8 cellular contexts compared by ENCODE assay signal in the genomic region with DNA sequence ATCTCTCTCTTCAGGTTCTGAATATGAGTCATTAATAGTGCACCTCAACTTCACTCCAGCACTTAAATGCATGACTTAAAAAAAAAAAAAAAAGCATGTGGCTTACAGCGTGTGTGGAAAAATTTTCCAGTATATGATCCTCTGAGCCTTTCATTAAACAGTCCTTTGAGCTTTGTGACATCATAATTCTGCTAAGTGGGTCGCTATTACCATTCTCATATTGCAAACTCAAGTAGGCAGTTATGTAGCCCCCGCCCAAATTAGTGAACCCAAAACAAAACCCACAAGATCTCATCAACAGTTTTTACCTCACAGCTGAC. TPM values are rescaled to one million over a fixed set of nuclear protein-coding genes. Genes with fewer than 3 reads are reported as not detected.
DNase-seq lines count a peak whose midpoint lies in the region; ATAC-seq and TF ChIP-seq lines count a peak whose summit lies in the region.

No MANE protein-coding gene starts in this region.

- H3K36me3 ChIP-seq in PC-9 (ENCODE audit: low read depth) (peaks cover 40% of the 10 kb centered on the region), esophagus (ENCODE audit: control insufficient read depth in 2 of 2, insufficient read depth in 2 of 2, low read length in 1 of 2) (peaks cover 5% of the 10 kb centered on the region in 2 donors), prostate gland (no peaks in the 10 kb centered on the region)

- no peaks in the 10 kb centered on the region for H3K27me3 ChIP-seq in PC-9 (ENCODE audit: insufficient read depth, low read depth)
- no peaks in the 10 kb centered on the region for H3K27me3 ChIP-seq in esophagus (ENCODE audit: control insufficient read depth in 1 of 2, insufficient read depth in 2 of 2, low read length in 2 of 2)
- H3K27me3 ChIP-seq in prostate gland (replicated peaks; ENCODE audit: insufficient read depth): no peaks in the 10 kb centered on the region

- CTCF ChIA-PET in PC-9 (lab: Charles Lee): interaction anchor here (0.6 kb wide), 2 partner anchors 238 to 271 kb away, joined by 3 to 6 read pairs; a partner anchor contains a TSS

- peaks cover 9% of the 10 kb centered on the region; the same call in 1 of the 2 replicates for H3K9me2 ChIP-seq in PC-9 (ENCODE audit: insufficient read depth)

- H4K20me1 ChIP-seq in PC-9 (ENCODE audit: insufficient read depth): no peaks in the 10 kb centered on the region

- H3K4me3 ChIP-seq in GM08714 (ENCODE audit: low read length): peak overlapping the region; percentile 94
- peak overlapping the region; percentile 67 for H3K4me3 ChIP-seq in PC-9
- peak overlapping the region; percentile 79 to 84 for H3K4me3 ChIP-seq in esophagus (ENCODE audit: low read depth in 1 of 2, low read length in 2 of 2)
- H3K4me3 ChIP-seq in prostate gland: peak overlapping the region; percentile 73 to 80

- no peak for ATAC-seq in left lobe of liver
- ATAC-seq in GM19351 (IDR thresholded peaks at IDR 0.05; ENCODE audit: unreplicated experiment): no peak

- TSS peak; percentile 53 for BruUV-seq in PC-9 (replicated peaks; lab: Mats Ljungman, UMichigan)

- POLR2A ChIA-PET in PC-9 (lab: Charles Lee; ENCODE audit: unreplicated experiment): no interaction called here

- intact Hi-C loops in PC-9 (cut with micrococcal nuclease; ENCODE audit: unreplicated experiment): loop anchor here (2.0 to 5.0 kb wide), 3 partner anchors 38 to 70 kb away; a partner anchor contains a TSS
- intact Hi-C loops in prostate gland (cut with DNase I): no loop called here

- H2AFZ ChIP-seq in PC-9: peak overlapping the region; percentile 72

- H3K9me3 ChIP-seq in PC-9 (ENCODE audit: insufficient read depth, low read depth): no peaks in the 10 kb centered on the region
- no peaks in the 10 kb centered on the region for H3K9me3 ChIP-seq in esophagus (ENCODE audit: control insufficient read depth in 2 of 2, insufficient read depth in 1 of 2, low read depth in 1 of 2, low read length in 1 of 2)
- H3K9me3 ChIP-seq in prostate gland: no peaks in the 10 kb centered on the region

- peaks cover 22% of the 10 kb centered on the region for H3F3A ChIP-seq in PC-9 (ENCODE audit: insufficient read depth, low read depth)

- H3K4me1 ChIP-seq in PC-9 (replicated peaks; ENCODE audit: insufficient read depth): peaks cover 35% of the 10 kb centered on the region
- H3K4me1 ChIP-seq in esophagus (ENCODE audit: control insufficient read depth in 2 of 2, insufficient read depth in 2 of 2, low read length in 1 of 2): peaks cover 0 to 4% of the 10 kb centered on the region in 2 donors
- H3K4me1 ChIP-seq in prostate gland (replicated peaks): no peaks in the 10 kb centered on the region

- peak overlapping the region; percentile 93 for H3K27ac ChIP-seq in PC-9
- peak overlapping the region; percentile 94 to 98 for H3K27ac ChIP-seq in esophagus (ENCODE audit: low read depth in 2 of 2, low read length in 1 of 2)
- H3K27ac ChIP-seq in prostate gland: peak overlapping the region; percentile 90 to 91

- TF ChIP-seq CTCF in PC-9 (conservative IDR thresholded peaks at IDR 0.05) (no peak), prostate gland (IDR thresholded peaks at IDR 0.05) (no peak)

- H3K79me2 ChIP-seq in PC-9 (ENCODE audit: low read depth): peaks cover 53% of the 10 kb centered on the region

- WGBS in esophagus, 2 donors: 0 to 4% methylated on average over 3 of the region's 3 CpGs
- WGBS in prostate gland: 4% methylated on average over 3 of the region's 3 CpGs

- DNase-seq in PC-9: peak in 1 of 2 experiments; percentile 50
- no peak for DNase-seq in prostate gland (ENCODE audit: low spot score)
- DNase-seq in pons (ENCODE audit: low spot score): no peak
- no peak for DNase-seq in left lobe of liver (ENCODE audit: low spot score)
- DNase-seq in stimulated activated naive CD4-positive, alpha-beta T cell treated with Interleukin-2 at 50 U/mL for 16 hours (lab: John Stamatoyannopoulos, UW): no peak

- TF ChIP-seq POLR2A in prostate gland (IDR thresholded peaks at IDR 0.05): no peak

- peak overlapping the region; percentile 83 for H3K4me2 ChIP-seq in PC-9

RNA-seq across cellular contexts. Expression of a gene that starts 0.7 kb away (rescaled TPM):
- total RNA-seq in PC-9 (2021) (30.4 and 36.2 TPM in 2 replicates), prostate gland (10 to 100 TPM; 16.6 to 26.2 TPM), left lobe of liver (9.3 TPM)
- 1 to 10 TPM; 8.8 to 9.8 TPM for polyA plus RNA-seq in esophagus

RNA-seq across cellular contexts. Expression of a gene that starts 58.0 kb away (rescaled TPM):
- total RNA-seq in PC-9 (2021) (25.9 and 31.0 TPM in 2 replicates), prostate gland (10 to 100 TPM in 1 of 2 donors, 1 to 10 TPM in 1; 1.5 to 12.5 TPM), left lobe of liver (0.28 TPM)
- under 1 TPM; 0.02 to 0.20 TPM for polyA plus RNA-seq in esophagus
